25 cellular contexts compared by ENCODE assay signal in genomic region chr19:6229216-6229913, GRCh38. TPM values are rescaled to one million over a fixed set of nuclear protein-coding genes. Genes with fewer than 3 reads are reported as not detected.
DNase-seq lines count a peak whose midpoint lies in the region; ATAC-seq, FAIRE-seq and TF ChIP-seq lines count a peak whose summit lies in the region.
"Had no signal": no experiment of that assay in that cellular context is flagged by ENCODE, and none has a peak within 500 bp of the region (broad histone marks: within the 10 kb centered on the region; RNA-seq: fewer than 3 reads in every experiment).

No MANE protein-coding gene starts in this region.

- FAIRE-seq in urothelium cell line (lab: Jason Lieb, UNC), result peak; percentile 95
- FAIRE-seq: G401.6, keratinocyte, TTC549 had no signal

- no peak overlapping the region for H3K4me2 ChIP-seq in MM.1S (ENCODE audit: low read depth, low read length)

- H3K4me3 ChIP-seq in RWPE2 (ENCODE audit: severe bottlenecking), result no peak overlapping the region
- H3K4me3 ChIP-seq in MM.1S (ENCODE audit: low read length), result no peak overlapping the region
- H3K4me3 ChIP-seq: GM23248, Peyer's patch, stomach, uterus had no signal

- H3F3A ChIP-seq in MM.1S (ENCODE audit: insufficient read depth, low read length), result no peaks in the 10 kb centered on the region

- H3K27ac ChIP-seq in RWPE2 (ENCODE audit: poor library complexity, severe bottlenecking) (no peak overlapping the region), layer of hippocampus (ENCODE audit: low read depth, low read length) (peak overlapping the region; percentile 21), MM.1S (ENCODE audit: low read length) (no peak overlapping the region)
- H3K27ac ChIP-seq: GM23248, Peyer's patch, stomach had no signal

- H3K9ac ChIP-seq in MM.1S (ENCODE audit: low read length), result no peak overlapping the region
- H3K9ac ChIP-seq: GM23248 had no signal

- H3K27me3 ChIP-seq in RWPE2 (ENCODE audit: insufficient read depth, poor library complexity, severe bottlenecking), result no peaks in the 10 kb centered on the region
- no peaks in the 10 kb centered on the region for H3K27me3 ChIP-seq in layer of hippocampus (ENCODE audit: control insufficient read depth, insufficient read depth, low read length)
- H3K27me3 ChIP-seq in MM.1S (replicated peaks; ENCODE audit: insufficient read depth, low read length), result no peaks in the 10 kb centered on the region
- H3K27me3 ChIP-seq: Peyer's patch, stomach, uterus had no signal

- H3K79me2 ChIP-seq in MM.1S (ENCODE audit: low read length), result peaks cover 81% of the 10 kb centered on the region

- ATAC-seq in Right ventricle myocardium inferior (no peak), left cardiac atrium (no peak), RWPE2 (ENCODE audit: low read depth) (no peak), GM19351 (IDR thresholded peaks at IDR 0.05; ENCODE audit: unreplicated experiment) (no peak)
- ATAC-seq: natural killer cell treated with Interleukin-12 subunit alpha and Interleukin-12 subunit beta and Interleukin-15 and Interleukin-18, amount 100 ng/mL, for 72 hours had no signal

- H3K9me2 ChIP-seq in MM.1S (replicated peaks; ENCODE audit: insufficient read depth, low read length), result no peaks in the 10 kb centered on the region

- H4K20me1 ChIP-seq in MM.1S (ENCODE audit: insufficient read depth, low read length), result peaks cover 3% of the 10 kb centered on the region; the same call in 1 of the 2 replicates

- peaks cover 10% of the 10 kb centered on the region for H3K36me3 ChIP-seq in RWPE2 (ENCODE audit: low read depth)
- H3K36me3 ChIP-seq in MM.1S (replicated peaks; ENCODE audit: insufficient read depth, low read length), result no peaks in the 10 kb centered on the region
- H3K36me3 ChIP-seq: uterus had no signal

- H3K9me3 ChIP-seq in RWPE2 (ENCODE audit: severe bottlenecking) (no peaks in the 10 kb centered on the region), MM.1S (replicated peaks; ENCODE audit: insufficient read depth, low read length) (no peaks in the 10 kb centered on the region)
- H3K9me3 ChIP-seq: Peyer's patch, stomach, uterus had no signal

- TF ChIP-seq CTCF in RWPE2 (IDR thresholded peaks at IDR 0.05; ENCODE audit: poor library complexity, severe bottlenecking) (no peak), MM.1S (IDR thresholded peaks at IDR 0.05; ENCODE audit: low read length) (no peak)

- DNase-seq in Right ventricle myocardium inferior (ENCODE audit: missing footprints), result peak; percentile 50
- no peak for DNase-seq in left cardiac atrium
- DNase-seq in RWPE2 (ENCODE audit: low spot score), result peak; percentile 25
- no peak for DNase-seq in urothelium cell line (ENCODE audit: low spot score)
- DNase-seq in MM.1S, result no peak
- no peak for DNase-seq in GDM1 (lab: John Stamatoyannopoulos, UW)
- DNase-seq: activated CD4-positive, alpha-beta memory T cell treated with anti-CD3 and anti-CD28 coated beads, Interleukin-2, amount 10 ng/mL, durations not matched to agents 7 days and 5 days; amniotic stem cell; COR-L47; GM23248; hippocampal formation; Kasumi-1; mesendoderm; NCI-H1105 treated with DMSO at 0.1 percent for 48 hours; NCI-H2171; NCI-H774; stomach had no signal

- intact Hi-C loops in Right ventricle myocardium inferior (cut with DNase I), result no loop called here
- intact Hi-C loops in left cardiac atrium (cut with DNase I), result loop anchor here in 1 of 2 donors (10.0 kb wide), 1 partner anchor 45 kb away; the partner anchor contains the start of gene MLLT1

- H3K4me1 ChIP-seq in RWPE2 (ENCODE audit: insufficient read depth, poor library complexity, severe bottlenecking) (peaks cover 23% of the 10 kb centered on the region), MM.1S (ENCODE audit: low read length) (no peaks in the 10 kb centered on the region)

- H2AFZ ChIP-seq in MM.1S (ENCODE audit: low read length), result no peak overlapping the region
- H2AFZ ChIP-seq: GM23248 had no signal

RNA-seq across cellular contexts. Expression of gene MLLT1, which starts 50.4 kb away (rescaled TPM):
- total RNA-seq in Right ventricle myocardium inferior (40.1 TPM), left cardiac atrium (10 to 100 TPM; 40.1 to 51.4 TPM)

Comparison
In these comparisons a context has a peak if more than half of its experiments do, and no peak if none do; other contexts are left out.
1. DNase-seq: peak in Right ventricle myocardium inferior (single experiment) and RWPE2 (single experiment); none in left cardiac atrium (single experiment), urothelium cell line (single experiment), MM.1S (single experiment) and GDM1 (single experiment).